In the genomic region with DNA sequence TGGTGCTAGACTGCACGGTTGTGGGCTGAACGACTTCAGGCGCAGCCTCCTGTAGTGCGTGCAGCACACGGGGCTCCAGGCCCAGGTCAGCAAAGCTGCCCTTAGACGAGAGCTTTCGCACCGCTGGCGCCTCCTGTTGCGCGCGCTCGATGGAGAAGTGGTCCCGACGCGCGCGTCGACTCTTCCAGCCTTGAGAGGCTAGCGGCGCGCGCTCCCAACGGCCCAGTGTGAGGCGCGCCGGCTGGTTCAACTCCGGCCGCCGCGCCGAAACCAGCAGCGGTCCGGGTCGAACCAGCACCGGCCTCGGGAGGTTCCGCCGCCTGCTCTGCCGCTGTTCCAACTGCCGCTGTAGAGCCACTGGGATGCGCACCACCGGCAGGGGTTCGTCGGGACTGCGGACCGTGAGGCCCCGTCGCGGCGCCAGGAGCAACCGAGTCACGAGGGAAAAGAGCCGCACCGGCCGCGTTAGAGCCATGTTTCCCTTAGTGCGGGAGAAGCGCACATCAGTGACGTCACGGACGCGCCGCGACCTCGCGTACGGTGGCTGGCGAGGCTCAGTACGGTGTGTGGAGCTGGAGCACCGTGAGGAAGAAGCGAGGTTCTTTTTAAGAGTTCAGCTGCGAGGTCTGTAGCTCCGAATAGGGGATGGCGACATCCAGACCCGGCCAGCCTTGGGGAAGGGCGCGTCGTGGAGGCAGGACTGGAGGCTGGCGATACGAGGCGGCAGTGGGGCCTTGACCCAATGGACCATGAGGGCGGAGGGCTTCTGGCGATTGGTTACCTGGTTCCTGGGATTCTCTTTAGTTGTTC, we compare ENCODE assay signal across 1 cellular context.
TF ChIP-seq lines count a peak whose summit lies in the region.

A gene with protein sequence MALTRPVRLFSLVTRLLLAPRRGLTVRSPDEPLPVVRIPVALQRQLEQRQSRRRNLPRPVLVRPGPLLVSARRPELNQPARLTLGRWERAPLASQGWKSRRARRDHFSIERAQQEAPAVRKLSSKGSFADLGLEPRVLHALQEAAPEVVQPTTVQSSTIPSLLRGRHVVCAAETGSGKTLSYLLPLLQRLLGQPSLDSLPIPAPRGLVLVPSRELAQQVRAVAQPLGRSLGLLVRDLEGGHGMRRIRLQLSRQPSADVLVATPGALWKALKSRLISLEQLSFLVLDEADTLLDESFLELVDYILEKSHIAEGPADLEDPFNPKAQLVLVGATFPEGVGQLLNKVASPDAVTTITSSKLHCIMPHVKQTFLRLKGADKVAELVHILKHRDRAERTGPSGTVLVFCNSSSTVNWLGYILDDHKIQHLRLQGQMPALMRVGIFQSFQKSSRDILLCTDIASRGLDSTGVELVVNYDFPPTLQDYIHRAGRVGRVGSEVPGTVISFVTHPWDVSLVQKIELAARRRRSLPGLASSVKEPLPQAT (minus strand): TSS at position 505 of the 810 bp plus-strand sequence. CDS start 30 bp downstream, at position 475.
A gene (plus strand): TSS at position 557 of the 810 bp plus-strand sequence. CDS start 14,740 bp downstream, outside the sequence.

TF ChIP-seq in IMR-90, 13 proteins besides CTCF, POLR2A, EP300 and RAD21:
- TF ChIP-seq, protein P1, sequence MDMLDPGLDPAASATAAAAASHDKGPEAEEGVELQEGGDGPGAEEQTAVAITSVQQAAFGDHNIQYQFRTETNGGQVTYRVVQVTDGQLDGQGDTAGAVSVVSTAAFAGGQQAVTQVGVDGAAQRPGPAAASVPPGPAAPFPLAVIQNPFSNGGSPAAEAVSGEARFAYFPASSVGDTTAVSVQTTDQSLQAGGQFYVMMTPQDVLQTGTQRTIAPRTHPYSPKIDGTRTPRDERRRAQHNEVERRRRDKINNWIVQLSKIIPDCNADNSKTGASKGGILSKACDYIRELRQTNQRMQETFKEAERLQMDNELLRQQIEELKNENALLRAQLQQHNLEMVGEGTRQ (IDR thresholded peaks at IDR 0.05; ENCODE audit: low read depth, low read length) = peak; percentile 37; the same call in 1 of the 2 replicates
- no peak for TF ChIP-seq RCOR1 (IDR thresholded peaks at IDR 0.05; ENCODE audit: insufficient replicate concordance, low read length)
- TF ChIP-seq MAZ (IDR thresholded peaks at IDR 0.05; ENCODE audit: borderline replicate concordance, low read depth, low read length) = peak; percentile 49; the same call in 1 of the 2 replicates
- no peak for TF ChIP-seq RFX5 (IDR thresholded peaks at IDR 0.05; ENCODE audit: low read depth, low read length)
- peak; percentile 44; the same call in 1 of the 2 replicates for TF ChIP-seq NFE2L2 (IDR thresholded peaks at IDR 0.05; ENCODE audit: low read depth, low read length)
- TF ChIP-seq MAFK (IDR thresholded peaks at IDR 0.05; ENCODE audit: low read depth, low read length) = no peak
- TF ChIP-seq CEBPB (IDR thresholded peaks at IDR 0.05; ENCODE audit: low read depth, low read length) = no peak
- no peak for TF ChIP-seq CHD1 (IDR thresholded peaks at IDR 0.05; ENCODE audit: low read depth, low read length)
- no peak for TF ChIP-seq SMC3 (IDR thresholded peaks at IDR 0.05; ENCODE audit: low read depth, low read length)
- no peak for TF ChIP-seq FOS (IDR thresholded peaks at IDR 0.05; ENCODE audit: low read depth, low read length)
- TF ChIP-seq, protein P2, sequence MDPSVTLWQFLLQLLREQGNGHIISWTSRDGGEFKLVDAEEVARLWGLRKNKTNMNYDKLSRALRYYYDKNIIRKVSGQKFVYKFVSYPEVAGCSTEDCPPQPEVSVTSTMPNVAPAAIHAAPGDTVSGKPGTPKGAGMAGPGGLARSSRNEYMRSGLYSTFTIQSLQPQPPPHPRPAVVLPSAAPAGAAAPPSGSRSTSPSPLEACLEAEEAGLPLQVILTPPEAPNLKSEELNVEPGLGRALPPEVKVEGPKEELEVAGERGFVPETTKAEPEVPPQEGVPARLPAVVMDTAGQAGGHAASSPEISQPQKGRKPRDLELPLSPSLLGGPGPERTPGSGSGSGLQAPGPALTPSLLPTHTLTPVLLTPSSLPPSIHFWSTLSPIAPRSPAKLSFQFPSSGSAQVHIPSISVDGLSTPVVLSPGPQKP (IDR thresholded peaks at IDR 0.05; ENCODE audit: borderline replicate concordance, low read depth, low read length) = no peak
- no peak for TF ChIP-seq BHLHE40 (IDR thresholded peaks at IDR 0.05; ENCODE audit: low read depth, low read length)
- peak; percentile 97 for TF ChIP-seq MXI1 (IDR thresholded peaks at IDR 0.05; ENCODE audit: borderline replicate concordance, low read depth, low read length)
